2 cellular contexts compared by ENCODE assay signal in the genomic region with DNA sequence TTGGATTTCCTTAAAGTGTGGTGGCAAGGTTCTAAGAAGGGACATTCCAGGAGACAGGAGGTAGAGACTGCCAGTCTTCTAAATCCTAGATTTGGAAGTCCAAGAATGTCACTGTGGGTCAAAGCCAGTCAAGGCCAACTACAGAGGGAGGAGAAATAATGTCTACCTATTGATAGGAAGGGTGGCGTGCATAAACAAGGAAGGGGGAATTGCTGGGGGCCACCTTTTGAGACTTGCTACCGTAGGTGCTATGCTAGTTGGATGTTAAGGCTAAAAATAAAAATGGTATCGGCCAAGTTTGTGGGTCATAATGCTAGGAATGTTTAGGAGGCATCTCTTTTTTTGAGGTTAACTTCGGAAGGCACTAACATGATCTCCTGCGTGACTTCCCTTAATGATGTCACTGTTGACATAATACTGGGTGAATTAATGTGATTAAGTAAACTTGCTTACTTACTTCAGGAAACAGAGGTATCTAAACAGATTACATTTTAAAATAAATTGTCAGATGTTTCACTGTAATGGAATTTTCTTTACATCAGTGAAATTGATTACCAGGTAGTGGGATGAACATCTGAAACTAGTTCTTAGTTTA.
TF ChIP-seq lines count a peak whose summit lies in the region.

No MANE protein-coding gene starts in this region.

TF ChIP-seq in SK-N-SH treated with all-trans-retinoic acid at 6 μM for 48 hours, 23 proteins besides CTCF, POLR2A, EP300 and RAD21:
- peak; percentile 41; the same call in 1 of the 2 replicates for TF ChIP-seq ZFP3 (CRISPR knock-in tag; IDR thresholded peaks at IDR 0.05)
- TF ChIP-seq ISL1 (CRISPR knock-in tag; IDR thresholded peaks at IDR 0.05) = peak; percentile 40; the same call in 1 of the 2 replicates
- no peak for TF ChIP-seq ZNF565 (CRISPR knock-in tag; conservative IDR thresholded peaks at IDR 0.05; ENCODE audit: low read depth)
- TF ChIP-seq ZC3H10 (CRISPR knock-in tag; IDR thresholded peaks at IDR 0.05) = peak; percentile 87
- no peak for TF ChIP-seq TCF4 (CRISPR knock-in tag; IDR thresholded peaks at IDR 0.05; ENCODE audit: borderline replicate concordance)
- TF ChIP-seq TOX (CRISPR knock-in tag; IDR thresholded peaks at IDR 0.05; ENCODE audit: borderline replicate concordance) = peak; percentile 55; the same call in 1 of the 2 replicates

TF ChIP-seq in SK-N-SH, 30 proteins besides CTCF, POLR2A, EP300 and RAD21:
- no peak for TF ChIP-seq TCF12 (IDR thresholded peaks at IDR 0.05)
- TF ChIP-seq, protein P1, sequence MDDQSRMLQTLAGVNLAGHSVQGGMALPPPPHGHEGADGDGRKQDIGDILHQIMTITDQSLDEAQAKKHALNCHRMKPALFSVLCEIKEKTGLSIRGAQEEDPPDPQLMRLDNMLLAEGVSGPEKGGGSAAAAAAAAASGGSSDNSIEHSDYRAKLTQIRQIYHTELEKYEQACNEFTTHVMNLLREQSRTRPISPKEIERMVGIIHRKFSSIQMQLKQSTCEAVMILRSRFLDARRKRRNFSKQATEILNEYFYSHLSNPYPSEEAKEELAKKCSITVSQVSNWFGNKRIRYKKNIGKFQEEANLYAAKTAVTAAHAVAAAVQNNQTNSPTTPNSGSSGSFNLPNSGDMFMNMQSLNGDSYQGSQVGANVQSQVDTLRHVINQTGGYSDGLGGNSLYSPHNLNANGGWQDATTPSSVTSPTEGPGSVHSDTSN (IDR thresholded peaks at IDR 0.05) = no peak
- TF ChIP-seq SIN3A (IDR thresholded peaks at IDR 0.05; ENCODE audit: borderline replicate concordance, low read depth, low read length) = no peak
- no peak for TF ChIP-seq RCOR1 (IDR thresholded peaks at IDR 0.05; ENCODE audit: low read length)
- TF ChIP-seq TAF1 (IDR thresholded peaks at IDR 0.05; ENCODE audit: borderline replicate concordance, low read depth, low read length) = no peak
- no peak for TF ChIP-seq NRF1 (IDR thresholded peaks at IDR 0.05; ENCODE audit: low read depth, low read length)
- TF ChIP-seq, protein P2, sequence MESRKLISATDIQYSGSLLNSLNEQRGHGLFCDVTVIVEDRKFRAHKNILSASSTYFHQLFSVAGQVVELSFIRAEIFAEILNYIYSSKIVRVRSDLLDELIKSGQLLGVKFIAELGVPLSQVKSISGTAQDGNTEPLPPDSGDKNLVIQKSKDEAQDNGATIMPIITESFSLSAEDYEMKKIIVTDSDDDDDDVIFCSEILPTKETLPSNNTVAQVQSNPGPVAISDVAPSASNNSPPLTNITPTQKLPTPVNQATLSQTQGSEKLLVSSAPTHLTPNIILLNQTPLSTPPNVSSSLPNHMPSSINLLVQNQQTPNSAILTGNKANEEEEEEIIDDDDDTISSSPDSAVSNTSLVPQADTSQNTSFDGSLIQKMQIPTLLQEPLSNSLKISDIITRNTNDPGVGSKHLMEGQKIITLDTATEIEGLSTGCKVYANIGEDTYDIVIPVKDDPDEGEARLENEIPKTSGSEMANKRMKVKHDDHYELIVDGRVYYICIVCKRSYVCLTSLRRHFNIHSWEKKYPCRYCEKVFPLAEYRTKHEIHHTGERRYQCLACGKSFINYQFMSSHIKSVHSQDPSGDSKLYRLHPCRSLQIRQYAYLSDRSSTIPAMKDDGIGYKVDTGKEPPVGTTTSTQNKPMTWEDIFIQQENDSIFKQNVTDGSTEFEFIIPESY (IDR thresholded peaks at IDR 0.05; ENCODE audit: borderline replicate concordance, low read depth) = no peak
- TF ChIP-seq RXRA (IDR thresholded peaks at IDR 0.05; ENCODE audit: borderline replicate concordance, low read depth) = no peak
- no peak for TF ChIP-seq FOXJ3 (CRISPR knock-in tag; IDR thresholded peaks at IDR 0.05)
- TF ChIP-seq JUND (IDR thresholded peaks at IDR 0.05) = no peak
- no peak for TF ChIP-seq SMC3 (IDR thresholded peaks at IDR 0.05; ENCODE audit: low read depth, low read length)
- TF ChIP-seq POLR2AphosphoS5 (IDR thresholded peaks at IDR 0.05; ENCODE audit: low read depth, low read length) = no peak
- no peak for TF ChIP-seq TEAD4 (IDR thresholded peaks at IDR 0.05; ENCODE audit: borderline replicate concordance, insufficient read depth)
- TF ChIP-seq MEF2A (IDR thresholded peaks at IDR 0.05; ENCODE audit: borderline replicate concordance, low read depth) = no peak
- no peak for TF ChIP-seq CHD2 (IDR thresholded peaks at IDR 0.05; ENCODE audit: low read length, partially characterized antibody)
- no peak for TF ChIP-seq FOXM1 (IDR thresholded peaks at IDR 0.05; ENCODE audit: low read depth)
- TF ChIP-seq, protein P3, sequence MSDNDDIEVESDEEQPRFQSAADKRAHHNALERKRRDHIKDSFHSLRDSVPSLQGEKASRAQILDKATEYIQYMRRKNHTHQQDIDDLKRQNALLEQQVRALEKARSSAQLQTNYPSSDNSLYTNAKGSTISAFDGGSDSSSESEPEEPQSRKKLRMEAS (IDR thresholded peaks at IDR 0.05; ENCODE audit: low read depth) = no peak
- no peak for TF ChIP-seq GABPA (IDR thresholded peaks at IDR 0.05; ENCODE audit: low read depth)
- no peak for TF ChIP-seq GATA2 (CRISPR knock-in tag; IDR thresholded peaks at IDR 0.05)
- TF ChIP-seq ELF1 (IDR thresholded peaks at IDR 0.05) = no peak
